In the genomic region with DNA sequence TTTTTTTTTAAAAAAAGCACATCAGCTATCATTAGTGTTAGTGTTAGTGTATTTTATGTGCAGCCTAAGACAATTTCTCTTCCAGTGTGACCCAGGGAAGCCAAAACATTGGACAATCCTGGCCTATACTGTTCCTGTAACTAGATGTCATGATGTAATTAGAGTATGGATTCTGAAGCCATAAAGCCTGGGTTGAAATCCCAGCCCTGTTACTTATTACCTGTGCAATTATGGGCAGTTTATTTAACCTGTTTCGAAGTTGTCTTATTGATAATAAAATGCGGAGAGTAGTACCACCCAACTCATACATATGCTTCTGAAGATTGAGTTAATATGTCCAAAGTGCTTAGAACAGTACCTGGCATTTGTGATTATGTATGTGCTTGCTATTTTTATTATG, we compare ENCODE assay signal across 18 cellular contexts. TPM values are rescaled to one million over a fixed set of nuclear protein-coding genes. Genes with fewer than 3 reads are reported as not detected.
A peak's percentile ranks its signal among the peaks of the same experiment; 100 is the strongest.
DNase-seq lines count a peak whose midpoint lies in the region; ATAC-seq and TF ChIP-seq lines count a peak whose summit lies in the region.
"Had no signal": no experiment of that assay in that cellular context is flagged by ENCODE, and none has a peak within 500 bp of the region (broad histone marks: within the 10 kb centered on the region; RNA-seq: fewer than 3 reads in every experiment).

No MANE protein-coding gene starts in this region.

- peak overlapping the region; percentile 76 for H3K27ac Mint-ChIP-seq in T-helper 17 cell

- peaks cover 25% of the 10 kb centered on the region for H3K4me1 ChIP-seq in mucosa of descending colon (ENCODE audit: low read depth)
- H3K4me1 ChIP-seq in tibial nerve = peaks cover 0 to 83% (median 31%) of the 10 kb centered on the region in 4 donors
- peaks cover 4 to 5% of the 10 kb centered on the region in 2 donors for H3K4me1 ChIP-seq in aorta (ENCODE audit: control insufficient read depth in 1 of 2, insufficient read depth in 2 of 2, low read length in 2 of 2)
- H3K4me1 ChIP-seq in esophagus squamous epithelium = peaks cover 4 to 68% (median 24%) of the 10 kb centered on the region in 3 donors

- ATAC-seq in T-helper 17 cell = no peak
- peak; percentile 91 for ATAC-seq in mucosa of descending colon
- ATAC-seq in aorta (ENCODE audit: low FRiP score) = no peak
- no peak for ATAC-seq in GM18502 (IDR thresholded peaks at IDR 0.05; ENCODE audit: poor library complexity, unreplicated experiment)
- ATAC-seq: HepG2, K562 had no signal

- H3K27ac ChIP-seq in cingulate gyrus (ENCODE audit: low read depth, low read length) (peak overlapping the region; percentile 85), tibial nerve (peak overlapping the region; percentile 37 to 81 (median 64)), aorta (ENCODE audit: low read depth in 1 of 2, low read length in 2 of 2) (no peak overlapping the region), esophagus squamous epithelium (no peak overlapping the region)
- H3K27ac ChIP-seq: BLaER1 treated with 17β-estradiol and CSF1 and Interleukin-3, amounts not matched to agents 10 nM and 100 nM; SK-N-MC had no signal

- TF ChIP-seq POLR2A in tibial nerve (IDR thresholded peaks at IDR 0.05) = no peak
- no peak for TF ChIP-seq POLR2A in esophagus squamous epithelium (IDR thresholded peaks at IDR 0.05)

- H3K4me3 ChIP-seq in mucosa of descending colon (no peak overlapping the region), tibial nerve (no peak overlapping the region), aorta (ENCODE audit: low read length in 2 of 2) (no peak overlapping the region), esophagus squamous epithelium (no peak overlapping the region)
- H3K4me3 ChIP-seq: BLaER1 treated with 17β-estradiol and CSF1 and Interleukin-3, amounts not matched to agents 10 nM and 100 nM; K562; SK-N-MC had no signal

- H3K4me1 Mint-ChIP-seq in T-helper 17 cell = peaks cover 62% of the 10 kb centered on the region

- no peak for TF ChIP-seq CTCF in mucosa of descending colon (IDR thresholded peaks at IDR 0.05)
- no peak for TF ChIP-seq CTCF in tibial nerve (IDR thresholded peaks at IDR 0.05)
- no peak for TF ChIP-seq CTCF in esophagus squamous epithelium (IDR thresholded peaks at IDR 0.05)

- intact Hi-C loops in mucosa of descending colon (cut with DNase I, micrococcal nuclease) (no loop called here), aorta (cut with DNase I) (no loop called here), esophagus squamous epithelium (cut with DNase I) (no loop called here)

- H3K27me3 Mint-ChIP-seq in T-helper 17 cell = no peaks in the 10 kb centered on the region

- no peak overlapping the region for H3K4me3 Mint-ChIP-seq in T-helper 17 cell

- peaks cover 2% of the 10 kb centered on the region for H3K36me3 Mint-ChIP-seq in T-helper 17 cell (ENCODE audit: low read depth)

- H3K9me3 ChIP-seq in T-helper 17 cell (ENCODE audit: control insufficient read depth, low read length, poor library complexity, severe bottlenecking) = no peaks in the 10 kb centered on the region
- H3K9me3 ChIP-seq in mucosa of descending colon = no peaks in the 10 kb centered on the region
- no peaks in the 10 kb centered on the region for H3K9me3 ChIP-seq in tibial nerve
- H3K9me3 ChIP-seq in aorta (ENCODE audit: control insufficient read depth, low read length) = no peaks in the 10 kb centered on the region
- no peaks in the 10 kb centered on the region for H3K9me3 ChIP-seq in esophagus squamous epithelium

- no peaks in the 10 kb centered on the region for H3K36me3 ChIP-seq in mucosa of descending colon (ENCODE audit: low read depth)
- H3K36me3 ChIP-seq in tibial nerve = no peaks in the 10 kb centered on the region
- H3K36me3 ChIP-seq in aorta (ENCODE audit: control insufficient read depth in 1 of 2, insufficient read depth in 2 of 2, low read length in 1 of 2) = peaks cover 0 to 1% of the 10 kb centered on the region in 2 donors
- no peaks in the 10 kb centered on the region for H3K36me3 ChIP-seq in esophagus squamous epithelium

- H3K27me3 ChIP-seq in tibial nerve (no peaks in the 10 kb centered on the region), aorta (ENCODE audit: control insufficient read depth in 1 of 2, insufficient read depth in 2 of 2, low read length in 1 of 2) (no peaks in the 10 kb centered on the region), esophagus squamous epithelium (no peaks in the 10 kb centered on the region)
- H3K27me3 ChIP-seq: BLaER1 treated with 17β-estradiol and CSF1 and Interleukin-3, amounts not matched to agents 10 nM and 100 nM had no signal

- WGBS in tibial nerve, 2 donors = 52 to 100% methylated on average over 2 of the region's 2 CpGs
- WGBS in aorta, 2 donors = 96 to 97% methylated on average over 2 of the region's 2 CpGs
- 50 to 97% methylated on average over 2 of the region's 2 CpGs for WGBS in esophagus squamous epithelium, 2 donors

- no peak for TF ChIP-seq EP300 in tibial nerve (IDR thresholded peaks at IDR 0.05)

- DNase-seq in T-helper 17 cell (no peak), mucosa of descending colon (peak in 1 of 3 donors; percentile 22), tibial nerve (ENCODE audit: low spot score in 2 of 2) (no peak), aorta (no peak), esophagus squamous epithelium (lab: John Stamatoyannopoulos, UW) (no peak)
- DNase-seq in effector CD8-positive, alpha-beta T cell (lab: John Stamatoyannopoulos, UW) = no peak
- DNase-seq: MM.1S, NCI-H1048, NCI-H1436, NCI-H187 treated with DMSO at 0.1 percent for 48 hours, NCI-H2107, SHP77 treated with DMSO at 0.1 percent for 48 hours had no signal

RNA-seq across cellular contexts. Expression of gene PPP4R2, which starts 30.1 kb away (rescaled TPM):
- 10 to 100 TPM; 60.1 to 65.1 TPM for total RNA-seq in T-helper 17 cell
- total RNA-seq in mucosa of descending colon = 10 to 100 TPM; 71.5 to 77.5 (median 75.3) TPM
- total RNA-seq in tibial nerve = 100 to 1,000 TPM in 1 of 4 donors, 10 to 100 TPM in 3; 72.9 to 134 (median 80.6) TPM
- 10 to 100 TPM; 65.4 to 70.7 TPM for total RNA-seq in aorta
- polyA plus RNA-seq in aorta = 10 to 100 TPM; 16.0 to 16.2 TPM
- total RNA-seq in esophagus squamous epithelium = 10 to 100 TPM; 22.7 to 38.9 (median 30.6) TPM

RNA-seq across cellular contexts. Expression of gene EBLN2, which starts 34.8 kb away (rescaled TPM):
- total RNA-seq in T-helper 17 cell = 10 to 100 TPM; 11.7 to 15.8 TPM
- 1 to 10 TPM; 4.3 to 5.7 (median 4.8) TPM for total RNA-seq in mucosa of descending colon
- total RNA-seq in tibial nerve = 10 to 100 TPM; 11.9 to 16.4 (median 14.9) TPM
- total RNA-seq in aorta = 1 to 10 TPM; 5.1 to 7.8 TPM
- under 1 TPM in 1 of 2 donors, not detected in 1; 0.92 TPM for polyA plus RNA-seq in aorta
- total RNA-seq in esophagus squamous epithelium = 1 to 10 TPM; 1.1 to 6.3 (median 4.4) TPM

Comparison
In these comparisons a context has a peak if more than half of its experiments do, and no peak if none do; other contexts are left out.
1. H3K27ac ChIP-seq: peak in cingulate gyrus (single experiment) and tibial nerve (4 of 4); none in aorta (0 of 2) and esophagus squamous epithelium (0 of 4).